1 cellular context compared by ENCODE assay signal in genomic region chr6:12030993-12031550, GRCh38.
TF ChIP-seq lines count a peak whose summit lies in the region.

No MANE protein-coding gene starts in this region.

TF ChIP-seq in IMR-90, 13 proteins besides CTCF, POLR2A, EP300 and RAD21:
- TF ChIP-seq RFX5 (IDR thresholded peaks at IDR 0.05; ENCODE audit: low read depth, low read length) (no peak), CEBPB (IDR thresholded peaks at IDR 0.05; ENCODE audit: low read depth, low read length) (no peak), MAFK (IDR thresholded peaks at IDR 0.05; ENCODE audit: low read depth, low read length) (no peak)
